Comparison of ENCODE assay signal across 16 cellular contexts in the genomic region with DNA sequence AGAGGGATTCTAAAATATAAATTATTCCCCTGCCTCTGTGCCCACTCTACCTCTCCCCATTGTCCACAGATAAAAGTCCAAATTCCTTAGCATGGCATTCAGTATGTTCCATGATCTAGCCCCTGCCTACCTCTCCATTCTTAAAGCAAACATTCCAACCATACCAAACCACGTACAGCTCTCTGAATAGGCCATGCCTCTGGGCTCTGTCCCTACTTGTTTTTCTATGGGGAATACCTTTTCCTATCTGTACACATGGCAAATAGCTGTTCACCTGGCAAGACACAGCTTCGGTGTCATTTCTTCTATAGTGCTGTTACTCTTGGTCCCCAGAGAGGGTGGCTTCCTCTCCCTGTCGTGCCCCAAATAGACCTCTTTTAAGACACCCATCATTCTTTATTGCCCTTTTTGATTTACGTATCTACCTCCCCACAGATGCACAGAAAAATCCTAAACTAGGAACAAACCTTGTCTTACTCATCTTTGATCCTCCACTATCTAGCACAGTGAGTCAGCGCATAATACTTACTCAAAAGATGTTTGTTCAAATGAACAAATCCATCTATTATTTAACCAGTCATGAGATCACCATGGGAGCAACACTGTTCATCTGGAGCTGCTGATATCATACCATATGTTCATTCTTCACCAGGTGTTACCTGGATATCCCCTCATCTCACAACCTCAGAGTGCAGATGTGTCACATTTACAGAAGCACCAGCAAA.
DNase-seq lines count a peak whose midpoint lies in the region; ATAC-seq and TF ChIP-seq lines count a peak whose summit lies in the region.
"Had no signal": no experiment of that assay in that cellular context is flagged by ENCODE, and none has a peak within 500 bp of the region (broad histone marks: within the 10 kb centered on the region; RNA-seq: fewer than 3 reads in every experiment).

No MANE protein-coding gene starts in this region.

- no peak overlapping the region for H3K4me3 Mint-ChIP-seq in Calu3 (ENCODE audit: low read depth, unreplicated experiment)
- H3K4me3 Mint-ChIP-seq: activated T-cell treated with anti-CD3 and anti-CD28 coated beads, Interleukin-2, amount 50 U/mL, for 72 hours had no signal

- intact Hi-C loops in Calu3 (cut with micrococcal nuclease; ENCODE audit: unreplicated experiment) = loop anchor here (1.0 to 10.0 kb wide), 5 partner anchors 34 to 710 kb away; no protein-coding TSS in a partner anchor

- CTCF ChIA-PET in Calu3 (lab: Charles Lee) = interaction anchor here (0.6 to 1.4 kb wide), 5 partner anchors 40 to 471 kb away, joined by 3 to 6 read pairs (median 3); no protein-coding TSS in a partner anchor

- BruUV-seq in Calu3 (replicated peaks; lab: Mats Ljungman, UMichigan) = no TSS peak

- H3K27me3 Mint-ChIP-seq in Calu3 (ENCODE audit: unreplicated experiment) = no peaks in the 10 kb centered on the region

- TF ChIP-seq CTCF in Calu3 (IDR thresholded peaks at IDR 0.05; ENCODE audit: unreplicated experiment) = no peak

- no peak for TF ChIP-seq RAD21 in Ishikawa (IDR thresholded peaks at IDR 0.05; ENCODE audit: low read depth)

- H3K4me1 Mint-ChIP-seq in Calu3 (ENCODE audit: low read depth, unreplicated experiment) = no peaks in the 10 kb centered on the region

- no peaks in the 10 kb centered on the region for H3K9me3 Mint-ChIP-seq in Calu3 (ENCODE audit: low read depth, unreplicated experiment)
- H3K9me3 Mint-ChIP-seq: activated T-cell treated with anti-CD3 and anti-CD28 coated beads, Interleukin-2, amount 50 U/mL, for 72 hours had no signal

- no peak for ATAC-seq in GM18498 (IDR thresholded peaks at IDR 0.05; ENCODE audit: unreplicated experiment)
- ATAC-seq in GM19023 (IDR thresholded peaks at IDR 0.05; ENCODE audit: unreplicated experiment) = no peak
- ATAC-seq in HG02970 (IDR thresholded peaks at IDR 0.05; ENCODE audit: low FRiP score, unreplicated experiment) = no peak
- ATAC-seq: activated T-cell treated with anti-CD3 and anti-CD28 coated beads, Interleukin-2, amount 50 U/mL, for 72 hours; mucosa of descending colon had no signal

- no peak for TF ChIP-seq EP300 in Ishikawa (IDR thresholded peaks at IDR 0.05; ENCODE audit: borderline replicate concordance)

- no peak overlapping the region for H3K27ac Mint-ChIP-seq in Calu3 (ENCODE audit: unreplicated experiment)
- H3K27ac Mint-ChIP-seq: activated T-cell treated with anti-CD3 and anti-CD28 coated beads, Interleukin-2, amount 50 U/mL, for 72 hours had no signal

- no peaks in the 10 kb centered on the region for H3K36me3 Mint-ChIP-seq in Calu3 (ENCODE audit: insufficient read depth, unreplicated experiment)

- DNase-seq in Calu3 = peak; percentile 27
- peak; percentile 27 for DNase-seq in astrocyte of the hippocampus (ENCODE audit: low read depth, low spot score)
- peak; percentile 84 for DNase-seq in kidney tubule cell (ENCODE audit: low spot score)
- no peak for DNase-seq in middle frontal gyrus (ENCODE audit: extremely low spot score, low spot score)
- DNase-seq: activated CD4-positive, alpha-beta T cell treated with anti-CD3 and anti-CD28 coated beads, Interleukin-2, amount 50 U/mL, for 4 hours; activated T-cell treated with anti-CD3 and anti-CD28 coated beads, Interleukin-2, amount 50 U/mL, for 72 hours; DMS79; heart right ventricle; kidney; mucosa of descending colon; stimulated activated naive CD4-positive, alpha-beta T cell; upper lobe of left lung had no signal

TF ChIP-seq in Ishikawa, 13 proteins besides CTCF, POLR2A, EP300 and RAD21:
- TF ChIP-seq TEAD4 (IDR thresholded peaks at IDR 0.05) (peak; percentile 61; the same call in 1 of the 2 replicates), NFIC (IDR thresholded peaks at IDR 0.05) (no peak)
TF ChIP-seq in Ishikawa: peak in this region for 1.
